Comparison of ENCODE assay signal across 10 cellular contexts in the genomic region with DNA sequence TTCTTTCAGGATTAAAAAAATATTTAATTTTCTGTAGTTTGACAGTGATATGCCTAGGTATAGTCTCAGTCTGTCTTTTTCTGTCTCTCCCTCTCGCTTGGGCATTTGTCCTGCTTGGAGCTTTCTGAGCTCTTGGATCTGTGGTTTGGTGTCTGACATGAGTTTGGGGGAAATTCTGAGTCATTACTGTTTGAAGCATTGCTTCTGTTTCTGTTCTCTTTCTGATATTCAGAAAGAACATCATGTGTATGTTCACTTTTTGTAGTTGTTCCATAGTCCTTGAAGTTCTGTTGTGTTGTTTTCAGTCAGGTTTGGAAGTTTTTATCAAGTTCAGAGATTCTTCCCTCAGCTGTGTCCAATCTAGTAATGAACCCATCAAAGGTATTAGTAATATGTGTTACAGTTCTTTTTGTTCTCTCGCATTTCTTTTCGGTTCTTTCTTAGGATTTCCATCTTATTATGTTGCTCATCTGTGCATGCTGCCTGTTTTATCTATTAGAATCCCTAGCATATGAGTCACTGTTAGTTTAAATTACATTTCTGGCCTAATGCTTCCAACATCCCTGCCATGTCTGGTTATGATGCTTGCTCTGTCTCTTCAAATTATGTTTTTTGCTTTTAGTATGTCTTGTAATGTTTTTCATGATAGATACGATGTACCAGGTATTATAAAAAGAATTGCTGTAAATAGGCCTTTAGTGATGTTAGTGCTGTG. TPM values are rescaled to one million over a fixed set of nuclear protein-coding genes. Genes with fewer than 3 reads are reported as not detected.
DNase-seq lines count a peak whose midpoint lies in the region; ATAC-seq and TF ChIP-seq lines count a peak whose summit lies in the region.
"Had no signal": no experiment of that assay in that cellular context is flagged by ENCODE, and none has a peak within 500 bp of the region (broad histone marks: within the 10 kb centered on the region; RNA-seq: fewer than 3 reads in every experiment).

No MANE protein-coding gene starts in this region.

- peaks cover 12% of the 10 kb centered on the region for H3K36me3 Mint-ChIP-seq in glutamatergic neuron (ENCODE audit: unreplicated experiment)

- no peaks in the 10 kb centered on the region; the same call in 1 of the 2 replicates for H3K4me1 ChIP-seq in GM23248 (ENCODE audit: insufficient read depth)
- H3K4me1 ChIP-seq: uterus had no signal

- peak; percentile 74 for ATAC-seq in GM18868 (IDR thresholded peaks at IDR 0.05; ENCODE audit: unreplicated experiment)

- no peak overlapping the region for H3K27ac ChIP-seq in GM23248
- H3K27ac ChIP-seq: uterus had no signal

- no peak overlapping the region for H3K27ac Mint-ChIP-seq in glutamatergic neuron (ENCODE audit: unreplicated experiment)

- TF ChIP-seq CTCF in fibroblast of the aortic adventitia (IDR thresholded peaks at IDR 0.05; ENCODE audit: insufficient read depth, low read length), result no peak
- TF ChIP-seq CTCF in glutamatergic neuron (IDR thresholded peaks at IDR 0.05; ENCODE audit: partially characterized antibody, unreplicated experiment), result no peak

- H3K4me3 Mint-ChIP-seq in glutamatergic neuron (ENCODE audit: unreplicated experiment), result no peak overlapping the region

- H3F3A ChIP-seq in GM23248 (ENCODE audit: insufficient read depth), result peaks cover 11% of the 10 kb centered on the region

- in situ Hi-C loops in GM23248 (cut with MboI) (loop anchor here (25.0 kb wide), 2 partner anchors 974 to 1224 kb away; no protein-coding TSS in a partner anchor), ACHN (cut with HindIII; ENCODE audit: low pct_ligation_motif_present, low pct_unique_long_range_greater_than_20kb, low sequenced_read_pairs) (no loop called here)

- 95 to 98% methylated on average over 4 of the region's 4 CpGs for WGBS in GM23248 (ENCODE audit: low coverage in 1 of 2, low lambda C conversion rate in 2 of 2, missing lambda C conversion rate in 2 of 2), 2 experiments

- H3K4me1 Mint-ChIP-seq in glutamatergic neuron (ENCODE audit: low read depth, unreplicated experiment), result no peaks in the 10 kb centered on the region

- no peaks in the 10 kb centered on the region for H3K27me3 Mint-ChIP-seq in glutamatergic neuron (ENCODE audit: unreplicated experiment)

- H3K9me3 Mint-ChIP-seq in glutamatergic neuron (ENCODE audit: unreplicated experiment), result peaks cover 1% of the 10 kb centered on the region

- no peaks in the 10 kb centered on the region for H3K9me2 ChIP-seq in GM23248 (ENCODE audit: insufficient read depth)

- DNase-seq in GM23248 (peak; percentile 36), NCI-H226 (peak; percentile 60), fibroblast of the aortic adventitia (ENCODE audit: low read depth) (peak; percentile 39), glutamatergic neuron (no peak), ACHN (no peak), SW480 (ENCODE audit: low spot score) (no peak)
- no peak for DNase-seq in stimulated activated naive CD4-positive, alpha-beta T cell (lab: John Stamatoyannopoulos, UW)
- DNase-seq: DMS53, uterus had no signal

- no peaks in the 10 kb centered on the region for H4K20me1 ChIP-seq in GM23248 (ENCODE audit: insufficient read depth)

- H2AFZ ChIP-seq in GM23248, result no peak overlapping the region

- no peak overlapping the region for H3K4me2 ChIP-seq in GM23248 (ENCODE audit: unreplicated experiment)

- H3K36me3 ChIP-seq in GM23248 (ENCODE audit: low read depth), result peaks cover 8% of the 10 kb centered on the region
- H3K36me3 ChIP-seq: uterus had no signal

- no peaks in the 10 kb centered on the region for H3K9me3 ChIP-seq in GM23248 (ENCODE audit: low read depth)
- H3K9me3 ChIP-seq: uterus had no signal

- no peak overlapping the region for H3K4me3 ChIP-seq in GM23248
- H3K4me3 ChIP-seq in fibroblast of the aortic adventitia (ENCODE audit: low read depth, low read length), result no peak overlapping the region
- H3K4me3 ChIP-seq: uterus had no signal

- H3K79me2 ChIP-seq in GM23248 (ENCODE audit: insufficient read depth), result peaks cover 13% of the 10 kb centered on the region; the same call in 1 of the 2 replicates

- H3K27me3 ChIP-seq in GM23248 (replicated peaks; ENCODE audit: insufficient read depth), result no peaks in the 10 kb centered on the region
- H3K27me3 ChIP-seq: uterus had no signal

- no peak overlapping the region for H3K9ac ChIP-seq in GM23248

RNA-seq across cellular contexts. Expression of a gene that starts 48.4 kb away (rescaled TPM):
- 11.5 and 31.2 TPM in 2 replicates for total RNA-seq in GM23248 (2014; rRNA removed; shearing (Covaris generic))
- polyA plus RNA-seq in GM23248 (2016; fragmentation: Nextera tagmentation; extraction: Ambion mirVana), result 23.6 and 24.0 TPM in 2 replicates
- total RNA-seq in fibroblast of the aortic adventitia (ENCODE audit: low replicate concordance), result 15.7 and 26.3 TPM in 2 replicates
- total RNA-seq in glutamatergic neuron (ENCODE audit: unreplicated experiment), result 18.8 TPM

Comparison
In these comparisons a context has a peak if more than half of its experiments do, and no peak if none do; other contexts are left out.
1. DNase-seq: peak in GM23248 (single experiment), NCI-H226 (single experiment) and fibroblast of the aortic adventitia (single experiment); none in glutamatergic neuron (single experiment), stimulated activated naive CD4-positive, alpha-beta T cell (0 of 6), ACHN (single experiment) and SW480 (single experiment).